Comparison of ENCODE assay signal across 1 cellular context in genomic region chr1:235324296-235324695, GRCh38.
TF ChIP-seq lines count a peak whose summit lies in the region.

No MANE protein-coding gene starts in this region.

TF ChIP-seq in A549, 52 proteins besides CTCF, POLR2A, EP300 and RAD21:
- TF ChIP-seq SMC3 (IDR thresholded peaks at IDR 0.05) (no peak), HOXA7 (CRISPR knock-in tag; IDR thresholded peaks at IDR 0.05) (no peak), NR3C1 (IDR thresholded peaks at IDR 0.05) (no peak), EHF (CRISPR knock-in tag; IDR thresholded peaks at IDR 0.05) (no peak)
